Comparison of ENCODE assay signal across 1 cellular context in genomic region chr7:92695308-92696261, GRCh38.
TF ChIP-seq lines count a peak whose summit lies in the region.

No MANE protein-coding gene starts in this region.

TF ChIP-seq in HepG2, 621 proteins besides CTCF, POLR2A, EP300 and RAD21 (continued from another document and continues in another):
- TF ChIP-seq ZNF687 (CRISPR knock-in tag; IDR thresholded peaks at IDR 0.05) (peak; percentile 22; the same call in 1 of the 2 replicates), ZNF280D (CRISPR knock-in tag; IDR thresholded peaks at IDR 0.05) (no peak; the same call in 1 of the 2 replicates), ZNF333 (CRISPR knock-in tag; IDR thresholded peaks at IDR 0.05; ENCODE audit: borderline replicate concordance) (no peak), ARID5B (CRISPR knock-in tag; IDR thresholded peaks at IDR 0.05) (peak; percentile 96), FOXK2 (IDR thresholded peaks at IDR 0.05) (peak; percentile 91), CREM (IDR thresholded peaks at IDR 0.05) (peak; percentile 95), CREM (CRISPR knock-in tag; IDR thresholded peaks at IDR 0.05) (no peak), SALL2 (CRISPR knock-in tag; IDR thresholded peaks at IDR 0.05) (0 out of 2 replicates have a peak, but pooled peaks have one; percentile 28), TBX3 (IDR thresholded peaks at IDR 0.05; ENCODE audit: borderline replicate concordance) (peak; percentile 95), ARNT (IDR thresholded peaks at IDR 0.05) (peak; percentile 99), ZNF746 (CRISPR knock-in tag; IDR thresholded peaks at IDR 0.05) (peak; percentile 87; the same call in 1 of the 2 replicates), NFYB (CRISPR knock-in tag; IDR thresholded peaks at IDR 0.05) (peak; percentile 62), MTERF4 (CRISPR knock-in tag; IDR thresholded peaks at IDR 0.05) (0 out of 2 replicates have a peak, but pooled peaks have one; percentile 76), TCF7 (IDR thresholded peaks at IDR 0.05; ENCODE audit: low read depth) (peak; percentile 99), USF2 (IDR thresholded peaks at IDR 0.05; ENCODE audit: low read depth, low read length) (no peak), USF2 (CRISPR knock-in tag; IDR thresholded peaks at IDR 0.05; ENCODE audit: borderline replicate concordance) (no peak), ASH2L (IDR thresholded peaks at IDR 0.05; ENCODE audit: insufficient read length, low read depth, low read length) (peak; percentile 100), BORCS8-MEF2B (CRISPR knock-in tag; IDR thresholded peaks at IDR 0.05) (peak; percentile 87), SOX13 (IDR thresholded peaks at IDR 0.05) (peak; percentile 92), SOX13 (CRISPR knock-in tag; conservative IDR thresholded peaks at IDR 0.05 in 1 of 2, IDR thresholded peaks at IDR 0.05 in 1 of 2) (peak in 1 of 2 experiments; percentile 96; a peak in 2 of 4 replicates), BRF2 (CRISPR knock-in tag; IDR thresholded peaks at IDR 0.05) (peak; percentile 66; the same call in 1 of the 2 replicates), SAP130 (CRISPR knock-in tag; IDR thresholded peaks at IDR 0.05; ENCODE audit: low read depth) (peak; percentile 89), KLF9 (CRISPR knock-in tag; IDR thresholded peaks at IDR 0.05; ENCODE audit: low read depth) (peak; percentile 87; the same call in 1 of the 2 replicates), PCBP2 (optimal IDR thresholded peaks at IDR 0.05; ENCODE audit: low read depth, low read length, poor library complexity, severe bottlenecking) (no peak), HNF4A (CRISPR knock-in tag; IDR thresholded peaks at IDR 0.05) (peak; percentile 89), ATF3 (CRISPR knock-in tag; IDR thresholded peaks at IDR 0.05) (peak; percentile 38; the same call in 1 of the 2 replicates), ZNF740 (CRISPR knock-in tag; IDR thresholded peaks at IDR 0.05) (0 out of 2 replicates have a peak, but pooled peaks have one; percentile 48), KDM5B (CRISPR knock-in tag; IDR thresholded peaks at IDR 0.05; ENCODE audit: borderline replicate concordance) (no peak; the same call in 1 of the 2 replicates), ZNF281 (CRISPR knock-in tag; IDR thresholded peaks at IDR 0.05; ENCODE audit: borderline replicate concordance) (peak; percentile 56; the same call in 1 of the 2 replicates), HNF4G (IDR thresholded peaks at IDR 0.05; ENCODE audit: borderline replicate concordance, low read depth, low read length) (peak; percentile 85), HNF4G (CRISPR knock-in tag; IDR thresholded peaks at IDR 0.05; ENCODE audit: borderline replicate concordance, low read depth) (peak; percentile 63; the same call in 1 of the 2 replicates), ZNF292 (CRISPR knock-in tag; IDR thresholded peaks at IDR 0.05; ENCODE audit: borderline replicate concordance, low read depth) (peak; percentile 89; the same call in 1 of the 2 replicates), ZBTB20 (CRISPR knock-in tag; IDR thresholded peaks at IDR 0.05; ENCODE audit: borderline replicate concordance, low read depth) (peak; percentile 95), JUN (CRISPR knock-in tag; IDR thresholded peaks at IDR 0.05) (peak; percentile 67), RFXANK (CRISPR knock-in tag; IDR thresholded peaks at IDR 0.05) (no peak), ZNF503 (CRISPR knock-in tag; IDR thresholded peaks at IDR 0.05) (peak; percentile 79), HNRNPL (IDR thresholded peaks at IDR 0.05; ENCODE audit: low read depth, low read length) (no peak), TGIF2 (CRISPR knock-in tag; IDR thresholded peaks at IDR 0.05) (peak; percentile 91)
